9 cellular contexts compared by ENCODE assay signal in genomic region chr2:73175663-73176204, GRCh38. TPM values are rescaled to one million over a fixed set of nuclear protein-coding genes. Genes with fewer than 3 reads are reported as not detected.
A peak's percentile ranks its signal among the peaks of the same experiment; 100 is the strongest.
DNase-seq lines count a peak whose midpoint lies in the region; ATAC-seq and TF ChIP-seq lines count a peak whose summit lies in the region.
"Had no signal": no experiment of that assay in that cellular context is flagged by ENCODE, and none has a peak within 500 bp of the region (broad histone marks: within the 10 kb centered on the region; RNA-seq: fewer than 3 reads in every experiment).

No MANE protein-coding gene starts in this region.

- H3K36me3 ChIP-seq in mucosa of descending colon (ENCODE audit: low read depth): no peaks in the 10 kb centered on the region

- H3K9me3 ChIP-seq in mucosa of descending colon: no peaks in the 10 kb centered on the region

- intact Hi-C loops in mucosa of descending colon (cut with DNase I, micrococcal nuclease): loop anchor here in 1 of 2 donors (10.0 kb wide), 1 partner anchor 281 kb away; no protein-coding TSS in a partner anchor

- H3K4me3 ChIP-seq in mucosa of descending colon: no peak overlapping the region

- no peak for TF ChIP-seq POLR2A in erythroblast (IDR thresholded peaks at IDR 0.05; ENCODE audit: low read length)

- no peak for TF ChIP-seq CTCF in mucosa of descending colon (IDR thresholded peaks at IDR 0.05)

- DNase-seq in NCI-H2196 (lab: John Stamatoyannopoulos, UW; ENCODE audit: unreplicated experiment) (peak; percentile 37), NCI-H2196 treated with DMSO at 0.1 percent for 48 hours (lab: John Stamatoyannopoulos, UW; ENCODE audit: unreplicated experiment) (no peak), NCI-H82 (lab: John Stamatoyannopoulos, UW) (peak; percentile 85), activated T-cell treated with anti-CD3 and anti-CD28 coated beads for 48 hours (ENCODE audit: low read depth) (peak; percentile 76), erythroblast (lab: John Stamatoyannopoulos, UW) (peak; percentile 82 to 83), mucosa of descending colon (peak; percentile 77 to 84 (median 81))
- peak; percentile 66 for DNase-seq in stimulated activated CD8-positive, alpha-beta memory T cell treated with anti-CD3 and anti-CD28 coated beads, Interleukin-4, amount 100 ng/mL, for 24 hours (ENCODE audit: low read depth)

- peak; percentile 47 for ATAC-seq in mucosa of descending colon
- ATAC-seq in HG03469 (IDR thresholded peaks at IDR 0.05; ENCODE audit: unreplicated experiment): no peak

- H3K4me1 ChIP-seq in mucosa of descending colon (ENCODE audit: low read depth): peaks cover 16% of the 10 kb centered on the region

RNA-seq across cellular contexts. Expression of gene NOTO, which starts 26.6 kb away (rescaled TPM):
- not detected for total RNA-seq in mucosa of descending colon
- total RNA-seq: pulmonary artery endothelial cell had no signal

RNA-seq across cellular contexts. Expression of gene SMYD5, which starts 38.3 kb away (rescaled TPM):
- 10 to 100 TPM; 10.5 to 20.0 (median 16.0) TPM for total RNA-seq in mucosa of descending colon

RNA-seq across cellular contexts. Expression of gene PRADC1, which starts 57.3 kb away (rescaled TPM):
- total RNA-seq in mucosa of descending colon: 10 to 100 TPM; 30.4 to 37.4 (median 34.6) TPM

RNA-seq across cellular contexts. Expression of gene CCT7, which starts 58.4 kb away (rescaled TPM):
- total RNA-seq in mucosa of descending colon: 100 to 1,000 TPM; 132 to 207 (median 144) TPM
